In genomic region chr6:152356659-152357058, GRCh38 we compare ENCODE assay signal across 8 cellular contexts.
DNase-seq lines count a peak whose midpoint lies in the region; ATAC-seq and TF ChIP-seq lines count a peak whose summit lies in the region.

No MANE protein-coding gene starts in this region.

- no peak overlapping the region for H3K27ac ChIP-seq in HEK293 (ENCODE audit: extremely low read depth, low read depth, low read length)
- H3K27ac ChIP-seq in brain microvascular endothelial cell, result no peak overlapping the region
- H3K27ac ChIP-seq in neural cell (ENCODE audit: low read length), result no peak overlapping the region

- no peak for DNase-seq in activated naive CD4-positive, alpha-beta T cell treated with anti-CD3 and anti-CD28 coated beads, Interleukin-2, amount 50 U/mL, for 72 hours (ENCODE audit: low spot score in 2 of 2)
- DNase-seq in activated naive CD4-positive, alpha-beta T cell treated with anti-CD3 and anti-CD28 coated beads, Interleukin-2, amount 50 U/mL, for 16 hours, result no peak
- DNase-seq in NCI-H2171 treated with DMSO at 0.1 percent for 48 hours (lab: John Stamatoyannopoulos, UW), result peak; percentile 7
- peak; percentile 32 for DNase-seq in brain microvascular endothelial cell
- DNase-seq in cerebellum (ENCODE audit: low spot score), result no peak
- DNase-seq in dedifferentiated amniotic fluid mesenchymal stem cell (ENCODE audit: extremely low spot score), result no peak

- TF ChIP-seq EP300 in neural cell (conservative IDR thresholded peaks at IDR 0.05; ENCODE audit: poor library complexity, severe bottlenecking), result no peak

- H3K9me3 ChIP-seq in HEK293 (ENCODE audit: control insufficient read depth, insufficient read depth, low read depth, low read length), result no peaks in the 10 kb centered on the region
- no peaks in the 10 kb centered on the region for H3K9me3 ChIP-seq in neural cell (ENCODE audit: low read length)

- H3K4me2 ChIP-seq in neural cell (ENCODE audit: low read length), result no peak overlapping the region

- no peaks in the 10 kb centered on the region for H3K9me2 ChIP-seq in neural cell (ENCODE audit: insufficient read depth, low read length)

- H3K9me3 Mint-ChIP-seq in activated naive CD4-positive, alpha-beta T cell treated with anti-CD3 and anti-CD28 coated beads, Interleukin-2, amount 50 U/mL, for 72 hours, result no peaks in the 10 kb centered on the region

- H3K4me1 ChIP-seq in HEK293 (ENCODE audit: control insufficient read depth, insufficient read depth, low read length), result no peaks in the 10 kb centered on the region

- no peaks in the 10 kb centered on the region for H3K36me3 Mint-ChIP-seq in activated naive CD4-positive, alpha-beta T cell treated with anti-CD3 and anti-CD28 coated beads, Interleukin-2, amount 50 U/mL, for 72 hours

- peaks cover 0 to 50% of the 10 kb centered on the region in 2 experiments; a peak in 1 of 3 replicates for H3K36me3 ChIP-seq in HEK293 (ENCODE audit: control insufficient read depth in 2 of 2, insufficient read depth in 1 of 2, low read length in 2 of 2)
- H3K36me3 ChIP-seq in brain microvascular endothelial cell (replicated peaks), result peaks cover 58% of the 10 kb centered on the region
- H3K36me3 ChIP-seq in neural cell (ENCODE audit: insufficient read depth, low read length), result peaks cover 3% of the 10 kb centered on the region

- H2AFZ ChIP-seq in neural cell (ENCODE audit: low read depth, low read length), result no peak overlapping the region

- in situ Hi-C loops in brain microvascular endothelial cell (cut with HindIII; ENCODE audit: low pct_ligation_motif_present, low sequenced_read_pairs), result no loop called here

- H3F3A ChIP-seq in neural cell (ENCODE audit: insufficient read depth, low read length, poor library complexity, severe bottlenecking), result no peaks in the 10 kb centered on the region

- H3K4me3 ChIP-seq in HEK293 (ENCODE audit: low read depth, low read length) (no peak overlapping the region), brain microvascular endothelial cell (ENCODE audit: low read depth, low read length) (no peak overlapping the region), neural cell (ENCODE audit: low read length) (no peak overlapping the region)

- TF ChIP-seq RAD21 in neural cell (conservative IDR thresholded peaks at IDR 0.05), result peak; percentile 65

- TF ChIP-seq CTCF in HEK293 (tag by site-specific recombination; IDR thresholded peaks at IDR 0.05) (peak; percentile 38; the same call in 1 of the 2 replicates), brain microvascular endothelial cell (IDR thresholded peaks at IDR 0.05; ENCODE audit: low read depth, low read length, missing control alignments) (peak; percentile 49), neural cell (IDR thresholded peaks at IDR 0.05; ENCODE audit: poor library complexity, severe bottlenecking) (peak; percentile 60)

- no peaks in the 10 kb centered on the region for H3K79me2 ChIP-seq in neural cell (replicated peaks; ENCODE audit: insufficient read depth, low read length)

- H3K27me3 ChIP-seq in brain microvascular endothelial cell (replicated peaks) (no peaks in the 10 kb centered on the region), neural cell (ENCODE audit: insufficient read depth, low read depth, low read length) (no peaks in the 10 kb centered on the region)

- peak; percentile 34 to 68 for ATAC-seq in activated naive CD4-positive, alpha-beta T cell treated with anti-CD3 and anti-CD28 coated beads, Interleukin-2, amount 50 U/mL, for 72 hours

- POLR2A ChIA-PET in HEK293 (lab: Yijun Ruan, JAX), result no interaction called here

- H3K9ac ChIP-seq in neural cell (ENCODE audit: low read length), result no peak overlapping the region

- no peak overlapping the region for H3K27ac Mint-ChIP-seq in activated naive CD4-positive, alpha-beta T cell treated with anti-CD3 and anti-CD28 coated beads, Interleukin-2, amount 50 U/mL, for 72 hours

- no peaks in the 10 kb centered on the region for H4K20me1 ChIP-seq in neural cell (ENCODE audit: insufficient read depth)

- CTCF ChIA-PET in HEK293 (lab: Yijun Ruan, JAX), result interaction anchor here (0.6 to 1.7 kb wide), 14 partner anchors 9 to 957 kb away, joined by 3 to 8 read pairs (median 3); no protein-coding TSS in a partner anchor

TF ChIP-seq in HEK293, 187 proteins besides CTCF, POLR2A, EP300 and RAD21:
- peak; percentile 43 for TF ChIP-seq ZNF654 (tag by site-specific recombination; IDR thresholded peaks at IDR 0.05; ENCODE audit: low read depth)
- TF ChIP-seq OSR2 (tag by site-specific recombination; IDR thresholded peaks at IDR 0.05), result no peak

TF ChIP-seq in neural cell, 6 proteins besides CTCF, POLR2A, EP300 and RAD21:
- TF ChIP-seq SMC3 (conservative IDR thresholded peaks at IDR 0.05; ENCODE audit: poor library complexity), result peak; percentile 61
- TF ChIP-seq EZH2 (IDR thresholded peaks at IDR 0.05; ENCODE audit: borderline replicate concordance, insufficient read depth, low read length, poor library complexity, severe bottlenecking), result no peak
- no peak for TF ChIP-seq POLR2AphosphoS5 (IDR thresholded peaks at IDR 0.05)

Comparison
In these comparisons a context has a peak if more than half of its experiments do, and no peak if none do; other contexts are left out.
1. DNase-seq: peak in NCI-H2171 treated with DMSO at 0.1 percent for 48 hours (single experiment) and brain microvascular endothelial cell (single experiment); none in activated naive CD4-positive, alpha-beta T cell treated with anti-CD3 and anti-CD28 coated beads, Interleukin-2, amount 50 U/mL, for 72 hours (0 of 2), activated naive CD4-positive, alpha-beta T cell treated with anti-CD3 and anti-CD28 coated beads, Interleukin-2, amount 50 U/mL, for 16 hours (single experiment), cerebellum (single experiment) and dedifferentiated amniotic fluid mesenchymal stem cell (single experiment).
2. Peak in every context shown above with its lines, with median percentiles within 50 percentile points of each other: CTCF ChIP-seq.